In the genomic region with DNA sequence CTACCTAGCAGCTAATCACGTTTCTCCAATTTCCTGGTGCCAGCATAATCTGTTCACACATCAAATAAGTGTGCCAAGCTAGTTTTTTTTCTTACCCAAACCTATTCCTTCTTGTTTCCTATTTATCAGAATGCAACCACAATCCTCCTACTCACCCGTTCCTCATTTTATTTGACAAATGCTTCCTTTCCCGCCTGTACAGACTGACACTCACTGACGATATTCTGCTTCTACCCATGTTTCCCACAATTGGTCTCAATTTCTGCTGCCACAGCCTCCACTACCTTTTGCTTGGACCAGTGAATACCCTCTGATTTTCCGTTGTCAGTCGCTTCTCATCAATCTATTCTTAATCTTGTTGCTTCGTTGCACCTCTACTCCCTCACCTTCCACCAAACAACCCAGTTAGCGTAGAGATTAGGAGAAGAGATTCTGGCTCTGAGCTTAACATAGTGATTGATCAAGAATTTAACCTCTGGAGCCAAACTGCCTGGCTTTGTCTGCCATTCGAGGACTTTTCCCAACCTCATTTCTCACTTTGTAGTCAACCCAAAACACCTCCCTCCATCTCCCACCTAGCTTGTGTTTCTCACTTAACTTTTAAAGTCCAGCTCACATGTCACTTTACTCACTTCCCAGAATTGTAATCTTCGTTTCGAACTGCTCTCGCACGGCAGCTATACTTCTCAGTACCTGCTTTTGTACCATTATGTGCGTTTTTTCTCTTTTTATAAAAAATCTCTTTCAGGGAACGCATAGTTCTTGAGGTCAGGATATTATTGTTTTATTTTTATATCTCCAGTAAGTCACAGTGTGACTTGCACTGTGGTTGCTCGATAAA, we compare ENCODE assay signal across 8 cellular contexts. TPM values are rescaled to one million over a fixed set of nuclear protein-coding genes. Genes with fewer than 3 reads are reported as not detected.
DNase-seq lines count a peak whose midpoint lies in the region; ATAC-seq, FAIRE-seq and TF ChIP-seq lines count a peak whose summit lies in the region.

No MANE protein-coding gene starts in this region.

- peaks cover 13% of the 10 kb centered on the region for H3K4me1 ChIP-seq in A549
- H3K4me1 ChIP-seq in astrocyte (ENCODE audit: insufficient read depth, low read length) = peaks cover 10% of the 10 kb centered on the region
- H3K4me1 ChIP-seq in left lung = peaks cover 0 to 20% of the 10 kb centered on the region in 2 donors
- H3K4me1 ChIP-seq in thyroid gland = peaks cover 6 to 30% of the 10 kb centered on the region in 2 donors

- H2AFZ ChIP-seq in astrocyte (ENCODE audit: low read depth, low read length) = peak overlapping the region; percentile 100

- no peak overlapping the region for H3K27ac Mint-ChIP-seq in astrocyte (ENCODE audit: unreplicated experiment)

- no peak for TF ChIP-seq CTCF in A549 (IDR thresholded peaks at IDR 0.05)
- TF ChIP-seq CTCF in GM12864 (IDR thresholded peaks at IDR 0.05; ENCODE audit: low read depth, low read length, missing control alignments) = no peak
- no peak for TF ChIP-seq CTCF in astrocyte (IDR thresholded peaks at IDR 0.05; ENCODE audit: insufficient read depth, low read depth, low read length)
- no peak for TF ChIP-seq CTCF in left lung (IDR thresholded peaks at IDR 0.05)
- TF ChIP-seq CTCF in thyroid gland (IDR thresholded peaks at IDR 0.05) = no peak

- H3K9ac ChIP-seq in astrocyte (ENCODE audit: low read length) = peak overlapping the region; percentile 80

- no peak for TF ChIP-seq POLR2A in A549 (IDR thresholded peaks at IDR 0.05; ENCODE audit: low read length)
- no peak for TF ChIP-seq POLR2A in thyroid gland (IDR thresholded peaks at IDR 0.05)

- H3K9me3 ChIP-seq in A549 (no peaks in the 10 kb centered on the region), astrocyte (ENCODE audit: insufficient read depth, low read depth, low read length) (no peaks in the 10 kb centered on the region), left lung (no peaks in the 10 kb centered on the region), thyroid gland (no peaks in the 10 kb centered on the region)

- ATAC-seq in A549 (peak; percentile 11 to 16; a peak in 5 of 6 replicates), HG02642 (IDR thresholded peaks at IDR 0.05; ENCODE audit: poor library complexity, unreplicated experiment) (peak; percentile 28), left lung (no peak)

- intact Hi-C loops in left lung (cut with DNase I) = no loop called here
- intact Hi-C loops in thyroid gland (cut with DNase I) = no loop called here

- peaks cover 2% of the 10 kb centered on the region for H3K9me3 Mint-ChIP-seq in astrocyte (ENCODE audit: unreplicated experiment)

- peaks cover 11% of the 10 kb centered on the region for H3K4me1 Mint-ChIP-seq in astrocyte (ENCODE audit: low read depth, unreplicated experiment)

- FAIRE-seq in A549 (lab: Jason Lieb, UNC) (no peak), astrocyte (lab: Jason Lieb, UNC) (no peak)

- peaks cover 9% of the 10 kb centered on the region for H3K27me3 Mint-ChIP-seq in astrocyte (ENCODE audit: low read depth, unreplicated experiment)

- H3K79me2 ChIP-seq in astrocyte (ENCODE audit: insufficient read depth, low read length) = no peaks in the 10 kb centered on the region

- CTCF ChIA-PET in A549 (lab: Yijun Ruan, JAX) = interaction anchor here (1.0 to 1.2 kb wide), 2 partner anchors 55 to 147 kb away, joined by 4 to 5 read pairs; no protein-coding TSS in a partner anchor

- H3K27me3 ChIP-seq in astrocyte (ENCODE audit: insufficient read depth, low read length) (peaks cover 21% of the 10 kb centered on the region), left lung (peaks cover 20 to 41% of the 10 kb centered on the region in 2 donors), thyroid gland (no peaks in the 10 kb centered on the region)

- DNase-seq in A549 (ENCODE audit: low read depth in 1 of 2, low spot score in 1 of 2) (peak in 1 of 2 experiments; percentile 18), GM12864 (ENCODE audit: low read depth) (no peak), NAMALWA (ENCODE audit: low spot score) (peak; percentile 55), astrocyte (ENCODE audit: low read depth) (no peak), left lung (no peak), thyroid gland (no peak)
- no peak for DNase-seq in stimulated activated CD8-positive, alpha-beta memory T cell treated with anti-CD3 and anti-CD28 coated beads, Interleukin-4, amount 100 ng/mL, for 48 hours

- no peak for TF ChIP-seq EP300 in A549 (IDR thresholded peaks at IDR 0.05)

- H3K4me3 Mint-ChIP-seq in astrocyte (ENCODE audit: unreplicated experiment) = peak overlapping the region; percentile 88

- no peaks in the 10 kb centered on the region for H3K36me3 Mint-ChIP-seq in astrocyte (ENCODE audit: low read depth, unreplicated experiment)

- H3K4me2 ChIP-seq in A549 (peak overlapping the region; percentile 82), astrocyte (ENCODE audit: low read length) (peak overlapping the region; percentile 100)

- no peaks in the 10 kb centered on the region for H4K20me1 ChIP-seq in astrocyte (ENCODE audit: insufficient read depth, low read length)

- H3K36me3 ChIP-seq in astrocyte (ENCODE audit: insufficient read depth, low read length) (no peaks in the 10 kb centered on the region), left lung (no peaks in the 10 kb centered on the region), thyroid gland (no peaks in the 10 kb centered on the region)

- H3K27ac ChIP-seq in A549 = no peak overlapping the region
- H3K27ac ChIP-seq in astrocyte (ENCODE audit: low read depth, low read length) = no peak overlapping the region
- H3K27ac ChIP-seq in left lung = no peak overlapping the region
- H3K27ac ChIP-seq in thyroid gland = peak overlapping the region in 1 of 3 donors; percentile 77

- H3K4me3 ChIP-seq in A549 (peak overlapping the region; percentile 70), GM12864 (ENCODE audit: low read depth, low read length) (peak overlapping the region; percentile 80), astrocyte (ENCODE audit: insufficient read depth, low read depth, low read length) (peak overlapping the region; percentile 78), left lung (peak overlapping the region; percentile 68 to 91), thyroid gland (replicated peaks in 1 of 3) (peak overlapping the region in 2 of 3 donors; percentile 1 to 68)

- POLR2A ChIA-PET in A549 (lab: Yijun Ruan, JAX) = no interaction called here

- no peak for TF ChIP-seq RAD21 in A549 (conservative IDR thresholded peaks at IDR 0.05 in 1 of 2, IDR thresholded peaks at IDR 0.05 in 1 of 2)

- WGBS in A549 (ENCODE audit: missing lambda C conversion rate) = 4% methylated on average over 16 of the region's 16 CpGs
- WGBS in thyroid gland, 2 donors = 13 to 15% methylated on average over 16 of the region's 16 CpGs

TF ChIP-seq in A549, 52 proteins besides CTCF, POLR2A, EP300 and RAD21 (continues in another document):
- no peak for TF ChIP-seq EHF (CRISPR knock-in tag; IDR thresholded peaks at IDR 0.05)
- TF ChIP-seq, protein P1, sequence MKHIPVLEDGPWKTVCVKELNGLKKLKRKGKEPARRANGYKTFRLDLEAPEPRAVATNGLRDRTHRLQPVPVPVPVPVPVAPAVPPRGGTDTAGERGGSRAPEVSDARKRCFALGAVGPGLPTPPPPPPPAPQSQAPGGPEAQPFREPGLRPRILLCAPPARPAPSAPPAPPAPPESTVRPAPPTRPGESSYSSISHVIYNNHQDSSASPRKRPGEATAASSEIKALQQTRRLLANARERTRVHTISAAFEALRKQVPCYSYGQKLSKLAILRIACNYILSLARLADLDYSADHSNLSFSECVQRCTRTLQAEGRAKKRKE (CRISPR knock-in tag; IDR thresholded peaks at IDR 0.05; ENCODE audit: low read depth) = no peak
- TF ChIP-seq CBX8 (IDR thresholded peaks at IDR 0.05) = peak; percentile 77; the same call in 1 of the 2 replicates
- TF ChIP-seq, protein P2, sequence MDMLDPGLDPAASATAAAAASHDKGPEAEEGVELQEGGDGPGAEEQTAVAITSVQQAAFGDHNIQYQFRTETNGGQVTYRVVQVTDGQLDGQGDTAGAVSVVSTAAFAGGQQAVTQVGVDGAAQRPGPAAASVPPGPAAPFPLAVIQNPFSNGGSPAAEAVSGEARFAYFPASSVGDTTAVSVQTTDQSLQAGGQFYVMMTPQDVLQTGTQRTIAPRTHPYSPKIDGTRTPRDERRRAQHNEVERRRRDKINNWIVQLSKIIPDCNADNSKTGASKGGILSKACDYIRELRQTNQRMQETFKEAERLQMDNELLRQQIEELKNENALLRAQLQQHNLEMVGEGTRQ (IDR thresholded peaks at IDR 0.05) = no peak
- no peak for TF ChIP-seq MAX (IDR thresholded peaks at IDR 0.05)
- no peak for TF ChIP-seq JUNB (IDR thresholded peaks at IDR 0.05)
- no peak for TF ChIP-seq BCL3 (IDR thresholded peaks at IDR 0.05)
- TF ChIP-seq RNF2 (IDR thresholded peaks at IDR 0.05; ENCODE audit: borderline replicate concordance, low read depth) = peak; percentile 85; the same call in 1 of the 2 replicates
- no peak for TF ChIP-seq HOXA7 (CRISPR knock-in tag; IDR thresholded peaks at IDR 0.05)

RNA-seq across cellular contexts. Expression of gene TMEM38B, which starts 0.7 kb away (rescaled TPM):
- polyA plus RNA-seq in A549 (2011; rRNA removed) (22.2 and 23.3 TPM in 2 replicates), A549 (2017; fragmentation: RNase III; extraction: RNeasy Plus Mini Kit Qiagen cat#74134 plus additional on column Dnase treatment) (13.1 to 15.3 TPM (median 14.7 TPM) in 3 replicates)
- polyA plus RNA-seq in A549 (2012; cell fraction: cytosol; rRNA removed) = 9.0 and 9.3 TPM in 2 replicates
- polyA plus RNA-seq in A549 (2012; cell fraction: nucleus; rRNA removed) = 2.2 and 4.9 TPM in 2 replicates
- polyA minus RNA-seq in A549 (2011; rRNA and poly(A)+ RNA removed) = 13.1 and 13.2 TPM in 2 replicates
- total RNA-seq in astrocyte (9.3 and 11.4 TPM in 2 replicates), left lung (10 to 100 TPM; 11.6 to 19.1 TPM), thyroid gland (10 to 100 TPM; 38.4 to 80.9 (median 60.2) TPM)

RNA-seq across cellular contexts. Expression of gene TAL2, which starts 31.4 kb away (rescaled TPM):
- polyA plus RNA-seq in A549 (2011; rRNA removed) = 0.13 and 0.22 TPM in 2 replicates
- 0.12 and 0.21 TPM in 2 replicates for polyA plus RNA-seq in A549 (2012; cell fraction: cytosol; rRNA removed)
- polyA plus RNA-seq in A549 (2012; cell fraction: nucleus; rRNA removed) = 0.12 TPM in 1 of 2 replicates, not detected in the other
- 0.15 to 0.33 TPM (median 0.16 TPM) in 3 replicates for polyA plus RNA-seq in A549 (2017; fragmentation: RNase III; extraction: RNeasy Plus Mini Kit Qiagen cat#74134 plus additional on column Dnase treatment)
- polyA minus RNA-seq in A549 (2011; rRNA and poly(A)+ RNA removed) = not detected in 2 replicates
- not detected in 2 replicates for total RNA-seq in astrocyte
- under 1 TPM in 1 of 2 donors, not detected in 1; 0.41 TPM for total RNA-seq in left lung
- total RNA-seq in thyroid gland = not detected
